In the genomic region with DNA sequence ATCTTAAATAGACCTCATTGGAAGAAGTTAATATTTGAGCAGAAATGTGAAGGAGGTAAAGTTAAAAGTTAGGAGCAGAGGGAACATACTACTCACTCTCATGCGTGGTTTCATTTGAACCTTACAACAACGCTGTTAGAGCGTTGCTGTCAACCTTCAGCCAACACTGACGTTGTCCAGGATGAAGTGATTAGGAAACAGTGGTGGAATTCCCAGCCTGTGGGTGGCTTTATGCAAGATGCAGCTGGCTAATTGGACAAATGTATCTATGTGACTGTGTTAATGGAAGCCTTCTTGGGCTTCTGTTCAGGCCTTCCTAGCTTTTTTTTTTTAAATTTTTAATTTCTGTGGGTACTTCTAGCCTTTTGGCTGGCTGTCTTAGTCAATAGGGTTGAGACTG, we compare ENCODE assay signal across 25 cellular contexts. TPM values are rescaled to one million over a fixed set of nuclear protein-coding genes. Genes with fewer than 3 reads are reported as not detected.
DNase-seq lines count a peak whose midpoint lies in the region; ATAC-seq, FAIRE-seq and TF ChIP-seq lines count a peak whose summit lies in the region.
"Had no signal": no experiment of that assay in that cellular context is flagged by ENCODE, and none has a peak within 500 bp of the region (broad histone marks: within the 10 kb centered on the region; RNA-seq: fewer than 3 reads in every experiment).

No MANE protein-coding gene starts in this region.

- no peak for TF ChIP-seq POLR2A in H54 (IDR thresholded peaks at IDR 0.05; ENCODE audit: low read depth, low read length)

- H3K27me3 ChIP-seq in GM23248 (replicated peaks; ENCODE audit: insufficient read depth) (no peaks in the 10 kb centered on the region), smooth muscle cell (ENCODE audit: low read depth) (no peaks in the 10 kb centered on the region)
- H3K27me3 ChIP-seq: MG63 had no signal

- H4K20me1 ChIP-seq in GM23248 (ENCODE audit: insufficient read depth) (no peaks in the 10 kb centered on the region; the same call in 1 of the 2 replicates), smooth muscle cell (ENCODE audit: low read depth) (peaks cover 97% of the 10 kb centered on the region)

- H3K9ac ChIP-seq in GM23248 (no peak overlapping the region), smooth muscle cell (ENCODE audit: low read depth) (no peak overlapping the region)

- peaks cover 69% of the 10 kb centered on the region for H3K79me2 ChIP-seq in GM23248 (ENCODE audit: insufficient read depth)
- H3K79me2 ChIP-seq in smooth muscle cell (ENCODE audit: low read depth) = peaks cover 59% of the 10 kb centered on the region

- in situ Hi-C loops in GM23248 (cut with MboI) = no loop called here

- no peak for FAIRE-seq in H54 (lab: Jason Lieb, UNC)
- FAIRE-seq: G401.6, GM18507, H1 had no signal

- H3K9me3 ChIP-seq in GM23248 (ENCODE audit: low read depth) = no peaks in the 10 kb centered on the region
- no peaks in the 10 kb centered on the region for H3K9me3 ChIP-seq in smooth muscle cell (replicated peaks; ENCODE audit: low read depth)
- H3K9me3 ChIP-seq: MG63 had no signal

- H3K36me3 ChIP-seq in GM23248 (ENCODE audit: low read depth) (no peaks in the 10 kb centered on the region), smooth muscle cell (ENCODE audit: low read depth) (no peaks in the 10 kb centered on the region)
- H3K36me3 ChIP-seq: MG63 had no signal

- DNase-seq in GM23248 (peak; percentile 47), fibroblast of the aortic adventitia (ENCODE audit: low read depth) (peak; percentile 18), islet precursor cell (peak; percentile 70), smooth muscle cell (lab: John Stamatoyannopoulos, UW; ENCODE audit: unreplicated experiment) (no peak), caudate nucleus (lab: John Stamatoyannopoulos, UW) (no peak), H54 (ENCODE audit: insufficient read length, low spot score) (no peak)
- DNase-seq: activated B cell treated with CpG ODN at 0.5 μM for 24 hours; CD4-positive, alpha-beta T cell; KBM-7; MG63; naive thymus-derived CD8-positive, alpha-beta T cell; NCI-H446 treated with DMSO at 0.1 percent for 48 hours; occipital lobe; OCI-M1; stimulated activated CD4-positive, alpha-beta T cell treated with anti-CD3 and anti-CD28 coated beads, Interleukin-12 subunit alpha, Interleukin-12 subunit beta, amount 100 ng/mL, for 4 hours; stimulated activated CD4-positive, alpha-beta T cell treated with anti-CD3 and anti-CD28 coated beads, Interleukin-4, amount 100 ng/mL, for 24 hours; stimulated activated naive B cell treated with anti-CD40 and anti-IgM and Interleukin-4, amounts not matched to agents 10 μg/mL and 1 μg/mL and 100 μg/mL, for 72 hours; T1000 had no signal

- H3K4me3 ChIP-seq in GM23248 (no peak overlapping the region), fibroblast of the aortic adventitia (ENCODE audit: low read depth, low read length) (no peak overlapping the region), smooth muscle cell (no peak overlapping the region)
- H3K4me3 ChIP-seq: MG63 had no signal

- H2AFZ ChIP-seq in GM23248 (no peak overlapping the region), smooth muscle cell (ENCODE audit: low read depth) (no peak overlapping the region)

- H3K27ac ChIP-seq in GM23248 = no peak overlapping the region
- no peak overlapping the region for H3K27ac ChIP-seq in smooth muscle cell (ENCODE audit: low read depth)
- no peak overlapping the region for H3K27ac ChIP-seq in caudate nucleus (ENCODE audit: low read depth, low read length)
- H3K27ac ChIP-seq: epithelial cell of prostate had no signal

- H3K4me1 ChIP-seq in GM23248 (ENCODE audit: insufficient read depth) (no peaks in the 10 kb centered on the region; the same call in 1 of the 2 replicates), smooth muscle cell (ENCODE audit: low read depth) (peaks cover 5% of the 10 kb centered on the region)

- no peak for ATAC-seq in HG03108 (IDR thresholded peaks at IDR 0.05; ENCODE audit: unreplicated experiment)
- ATAC-seq: activated T-helper 17 cell treated with anti-CD3 and anti-CD28 coated beads, Interleukin-2, amount 50 U/mL, for 72 hours; naive thymus-derived CD8-positive, alpha-beta T cell; stimulated activated naive B cell treated with anti-CD40 and anti-IgM and Interleukin-4, amounts not matched to agents 10 μg/mL and 1 μg/mL and 100 μg/mL, for 72 hours had no signal

- TF ChIP-seq CTCF in fibroblast of the aortic adventitia (IDR thresholded peaks at IDR 0.05; ENCODE audit: insufficient read depth, low read length) (no peak), smooth muscle cell (IDR thresholded peaks at IDR 0.05; ENCODE audit: borderline replicate concordance, insufficient read depth, poor library complexity, severe bottlenecking) (no peak)

- H3K4me2 ChIP-seq in GM23248 (ENCODE audit: unreplicated experiment) (no peak overlapping the region), smooth muscle cell (peak overlapping the region; percentile 16)

- 29 to 42% methylated on average over 4 of the region's 4 CpGs for WGBS in GM23248 (ENCODE audit: low coverage in 1 of 2, low lambda C conversion rate in 2 of 2, missing lambda C conversion rate in 2 of 2), 2 experiments
- 18% methylated on average over 4 of the region's 4 CpGs for WGBS in smooth muscle cell (ENCODE audit: low lambda C conversion rate)

- no peaks in the 10 kb centered on the region for H3F3A ChIP-seq in GM23248 (ENCODE audit: insufficient read depth)
- no peaks in the 10 kb centered on the region for H3F3A ChIP-seq in smooth muscle cell (ENCODE audit: low read depth)

- no peaks in the 10 kb centered on the region for H3K9me2 ChIP-seq in GM23248 (ENCODE audit: insufficient read depth)

RNA-seq across cellular contexts. Expression of a gene that starts 40.5 kb away (rescaled TPM):
- 39.6 and 51.3 TPM in 2 replicates for total RNA-seq in GM23248 (2014; rRNA removed; shearing (Covaris generic))
- polyA plus RNA-seq in GM23248 (2016; fragmentation: Nextera tagmentation; extraction: Ambion mirVana) = 9.6 and 11.5 TPM in 2 replicates
- total RNA-seq in fibroblast of the aortic adventitia (ENCODE audit: low replicate concordance) = 27.6 and 52.0 TPM in 2 replicates
- 87.3 and 108 TPM in 2 replicates for total RNA-seq in smooth muscle cell
- polyA plus RNA-seq in smooth muscle cell = 20.0 and 21.2 TPM in 2 replicates
- total RNA-seq: activated T-helper 17 cell treated with anti-CD3 and anti-CD28 coated beads, Interleukin-2, amount 50 U/mL, for 72 hours; HT-29; naive thymus-derived CD8-positive, alpha-beta T cell had no signal
- polyA plus RNA-seq: naive thymus-derived CD8-positive, alpha-beta T cell had no signal

Comparison
In these comparisons a context has a peak if more than half of its experiments do, and no peak if none do; other contexts are left out.
1. DNase-seq: peak in GM23248 (single experiment), fibroblast of the aortic adventitia (single experiment) and islet precursor cell (single experiment); none in smooth muscle cell (single experiment), caudate nucleus (0 of 61) and H54 (single experiment).